In the genomic region with DNA sequence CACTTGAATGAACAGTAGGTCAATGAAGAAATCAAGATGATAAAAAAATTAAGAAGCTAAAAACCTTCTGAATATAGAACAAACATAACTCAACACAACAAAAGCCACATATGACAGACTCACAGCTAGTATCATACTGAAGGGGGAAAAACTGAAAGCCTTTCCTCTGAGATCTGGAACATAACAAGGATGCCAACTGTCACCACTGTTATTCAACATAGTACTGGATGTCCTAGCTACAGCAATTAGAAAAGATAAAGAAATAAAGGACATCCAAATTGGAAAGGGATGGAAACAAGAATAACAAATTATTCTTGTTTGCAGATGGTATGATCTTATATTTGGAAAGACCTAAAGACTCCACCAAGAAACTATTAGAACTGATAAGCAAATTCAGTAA, we compare ENCODE assay signal across 17 cellular contexts.
A peak's percentile ranks its signal among the peaks of the same experiment; 100 is the strongest.
DNase-seq lines count a peak whose midpoint lies in the region; ATAC-seq and TF ChIP-seq lines count a peak whose summit lies in the region.
"Had no signal": no experiment of that assay in that cellular context is flagged by ENCODE, and none has a peak within 500 bp of the region (broad histone marks: within the 10 kb centered on the region; RNA-seq: fewer than 3 reads in every experiment).

No MANE protein-coding gene starts in this region.

- H3K27me3 ChIP-seq in right cardiac atrium (ENCODE audit: control insufficient read depth, insufficient read depth), result no peaks in the 10 kb centered on the region
- no peaks in the 10 kb centered on the region for H3K27me3 ChIP-seq in right atrium auricular region
- H3K27me3 ChIP-seq in neuronal stem cell (ENCODE audit: control insufficient read depth in 3 of 3, insufficient read depth in 3 of 3, low read depth in 1 of 3, low read length in 3 of 3), result no peaks in the 10 kb centered on the region
- H3K27me3 ChIP-seq: BLaER1 had no signal

- no peak overlapping the region for H3K23ac ChIP-seq in neuronal stem cell (ENCODE audit: low read depth, low read length, poor library complexity)

- H3K4me3 ChIP-seq in right cardiac atrium (ENCODE audit: low read length), result no peak overlapping the region
- H3K4me3 ChIP-seq in right atrium auricular region, result no peak overlapping the region
- H3K4me3 ChIP-seq in neuronal stem cell (ENCODE audit: low read length in 2 of 2), result no peak overlapping the region
- H3K4me3 ChIP-seq: BLaER1, HAP-1 had no signal

- no peak overlapping the region for H4K8ac ChIP-seq in neuronal stem cell (ENCODE audit: low read depth, low read length)

- no peak overlapping the region for H2BK15ac ChIP-seq in neuronal stem cell (ENCODE audit: low read length)

- no peak overlapping the region for H2BK120ac ChIP-seq in neuronal stem cell (ENCODE audit: low read depth, low read length)

- H3K9me3 ChIP-seq in right cardiac atrium (ENCODE audit: control insufficient read depth, low read length), result no peaks in the 10 kb centered on the region
- H3K9me3 ChIP-seq in right atrium auricular region, result peaks cover 0 to 3% of the 10 kb centered on the region in 2 donors
- no peaks in the 10 kb centered on the region for H3K9me3 ChIP-seq in neuronal stem cell (replicated peaks in 1 of 2; ENCODE audit: control insufficient read depth in 2 of 2, insufficient read depth in 1 of 2, low read depth in 1 of 2, low read length in 2 of 2)
- H3K9me3 ChIP-seq: Caco-2, HAP-1 had no signal

- ATAC-seq in Right ventricle myocardium inferior (peak; percentile 36), right cardiac atrium (no peak), left ventricle myocardium superior (peak; percentile 57)
- ATAC-seq: CD8-positive, alpha-beta T cell had no signal

- no peak overlapping the region for H3K4ac ChIP-seq in neuronal stem cell (ENCODE audit: low read length)

- no peak overlapping the region for H3K4me2 ChIP-seq in neuronal stem cell (ENCODE audit: insufficient read depth, low read length, poor library complexity, severe bottlenecking)
- H3K4me2 ChIP-seq: BLaER1 had no signal

- TF ChIP-seq CTCF in right atrium auricular region (IDR thresholded peaks at IDR 0.05), result no peak

- H3K4me1 ChIP-seq in right cardiac atrium (ENCODE audit: control insufficient read depth, insufficient read depth, low read length) (no peaks in the 10 kb centered on the region), right atrium auricular region (no peaks in the 10 kb centered on the region), neuronal stem cell (ENCODE audit: control insufficient read depth in 2 of 2, insufficient read depth in 1 of 2, low read depth in 1 of 2, low read length in 2 of 2) (no peaks in the 10 kb centered on the region)
- H3K4me1 ChIP-seq: BLaER1, Caco-2, HAP-1 had no signal

- intact Hi-C loops in Right ventricle myocardium inferior (cut with DNase I), result no loop called here
- intact Hi-C loops in right cardiac atrium (cut with DNase I), result no loop called here
- intact Hi-C loops in left ventricle myocardium superior (cut with micrococcal nuclease), result no loop called here

- H3K27ac ChIP-seq in right cardiac atrium (ENCODE audit: low read length), result no peak overlapping the region
- H3K27ac ChIP-seq in right atrium auricular region, result no peak overlapping the region
- no peak overlapping the region for H3K27ac ChIP-seq in neuronal stem cell (replicated peaks; ENCODE audit: low read length)
- H3K27ac ChIP-seq: 22Rv1, BLaER1 had no signal

- H3K9ac ChIP-seq in neuronal stem cell (ENCODE audit: low read depth, low read length, poor library complexity), result no peak overlapping the region
- H3K9ac ChIP-seq: BLaER1 had no signal

- no peak overlapping the region for H2BK12ac ChIP-seq in neuronal stem cell (ENCODE audit: low read length)

- DNase-seq in Right ventricle myocardium inferior (ENCODE audit: missing footprints) (no peak), right cardiac atrium (no peak), left ventricle myocardium superior (no peak), right atrium auricular region (ENCODE audit: low spot score) (no peak), neuronal stem cell (ENCODE audit: low spot score) (no peak)
- DNase-seq in stimulated activated CD4-positive, alpha-beta T cell treated with anti-CD3 and anti-CD28 coated beads, Interleukin-12 subunit alpha, Interleukin-12 subunit beta, amount 100 ng/mL, for 4 hours, result no peak
- DNase-seq: Caco-2; CD4-positive, CD25-positive, alpha-beta regulatory T cell; CD8-positive, alpha-beta T cell; DMS 273 treated with DMSO at 0.1 percent for 48 hours; DMS79; EL; GDM1; GOT3 had no signal

- H4K91ac ChIP-seq in neuronal stem cell (ENCODE audit: low read depth, low read length, poor library complexity), result no peak overlapping the region

- H3K79me1 ChIP-seq in neuronal stem cell (ENCODE audit: low read depth, low read length), result no peaks in the 10 kb centered on the region

- H2AFZ ChIP-seq in neuronal stem cell (ENCODE audit: low read length), result peak overlapping the region; percentile 61

- H2AK5ac ChIP-seq in neuronal stem cell (ENCODE audit: low read depth, low read length), result no peak overlapping the region

- H2BK5ac ChIP-seq in neuronal stem cell (ENCODE audit: low read length), result no peak overlapping the region

- H3K18ac ChIP-seq in neuronal stem cell (ENCODE audit: low read length), result no peak overlapping the region

- no peak overlapping the region for H3K14ac ChIP-seq in neuronal stem cell (ENCODE audit: low read length)

- H3K36me3 ChIP-seq in right atrium auricular region (no peaks in the 10 kb centered on the region), neuronal stem cell (replicated peaks in 1 of 2; ENCODE audit: control insufficient read depth in 2 of 2, insufficient read depth in 2 of 2, low read length in 2 of 2) (no peaks in the 10 kb centered on the region)
- H3K36me3 ChIP-seq: HAP-1 had no signal

Comparison
In these comparisons a context has a peak if more than half of its experiments do, and no peak if none do; other contexts are left out.
1. ATAC-seq: peak in Right ventricle myocardium inferior (single experiment) and left ventricle myocardium superior (single experiment); none in right cardiac atrium (0 of 2).